ENCODE assay signal across 9 cellular contexts in genomic region chr20:329851-330232, GRCh38. TPM values are rescaled to one million over a fixed set of nuclear protein-coding genes. Genes with fewer than 3 reads are reported as not detected.
DNase-seq lines count a peak whose midpoint lies in the region; ATAC-seq and TF ChIP-seq lines count a peak whose summit lies in the region.
"Had no signal": no experiment of that assay in that cellular context is flagged by ENCODE, and none has a peak within 500 bp of the region (broad histone marks: within the 10 kb centered on the region; RNA-seq: fewer than 3 reads in every experiment).

No MANE protein-coding gene starts in this region.

- no peaks in the 10 kb centered on the region for H3K9me3 Mint-ChIP-seq in endothelial cell (ENCODE audit: unreplicated experiment)

- peaks cover 56% of the 10 kb centered on the region for H4K20me1 ChIP-seq in smooth muscle cell (ENCODE audit: low read depth)

- no peak overlapping the region for H2AFZ ChIP-seq in smooth muscle cell (ENCODE audit: low read depth)

- H3K27ac ChIP-seq in smooth muscle cell (ENCODE audit: low read depth), result peak overlapping the region; percentile 51

- peaks cover 28% of the 10 kb centered on the region for H3K79me2 ChIP-seq in smooth muscle cell (ENCODE audit: low read depth)

- no peak overlapping the region for H3K9ac ChIP-seq in smooth muscle cell (ENCODE audit: low read depth)

- H3K27ac Mint-ChIP-seq in endothelial cell (ENCODE audit: unreplicated experiment), result no peak overlapping the region

- no peak for ATAC-seq in GM21423 (IDR thresholded peaks at IDR 0.05; ENCODE audit: unreplicated experiment)
- no peak for ATAC-seq in GM21528 (IDR thresholded peaks at IDR 0.05; ENCODE audit: low FRiP score, unreplicated experiment)

- DNase-seq in NCI-H1417 (lab: John Stamatoyannopoulos, UW) (peak in 2 of 3 experiments; percentile 43 to 75), NCI-H1417 treated with DMSO at 0.1 percent for 48 hours (lab: John Stamatoyannopoulos, UW) (no peak), NCI-H748 (lab: John Stamatoyannopoulos, UW; ENCODE audit: unreplicated experiment) (peak; percentile 74), endothelial cell (ENCODE audit: low spot score) (no peak), smooth muscle cell (lab: John Stamatoyannopoulos, UW; ENCODE audit: unreplicated experiment) (no peak), DMS79 treated with DMSO at 0.1 percent for 48 hours (lab: John Stamatoyannopoulos, UW) (no peak)

- peaks cover 25% of the 10 kb centered on the region for H3K4me1 ChIP-seq in smooth muscle cell (ENCODE audit: low read depth)

- 94% methylated on average over 4 of the region's 4 CpGs for WGBS in smooth muscle cell (ENCODE audit: low lambda C conversion rate)

- H3K4me2 ChIP-seq in smooth muscle cell, result peak overlapping the region; percentile 43

- no peak overlapping the region for H3K4me3 ChIP-seq in smooth muscle cell
- H3K4me3 ChIP-seq: prostate gland had no signal

- no peaks in the 10 kb centered on the region for H3K27me3 ChIP-seq in smooth muscle cell (ENCODE audit: low read depth)

- peaks cover 16% of the 10 kb centered on the region for H3K36me3 Mint-ChIP-seq in endothelial cell (ENCODE audit: low read depth, unreplicated experiment)

- no peak for TF ChIP-seq CTCF in endothelial cell (IDR thresholded peaks at IDR 0.05; ENCODE audit: unreplicated experiment)
- no peak for TF ChIP-seq CTCF in smooth muscle cell (IDR thresholded peaks at IDR 0.05; ENCODE audit: borderline replicate concordance, insufficient read depth, poor library complexity, severe bottlenecking)

- H3K36me3 ChIP-seq in smooth muscle cell (ENCODE audit: low read depth), result no peaks in the 10 kb centered on the region
- H3K36me3 ChIP-seq: prostate gland had no signal

- H3K4me3 Mint-ChIP-seq in endothelial cell (ENCODE audit: unreplicated experiment), result peak overlapping the region; percentile 56

- peaks cover 5% of the 10 kb centered on the region for H3K27me3 Mint-ChIP-seq in endothelial cell (ENCODE audit: unreplicated experiment)

- H3F3A ChIP-seq in smooth muscle cell (ENCODE audit: low read depth), result peaks cover 25% of the 10 kb centered on the region

- H3K9me3 ChIP-seq in smooth muscle cell (replicated peaks; ENCODE audit: low read depth), result no peaks in the 10 kb centered on the region
- H3K9me3 ChIP-seq: prostate gland had no signal

- H3K4me1 Mint-ChIP-seq in endothelial cell (ENCODE audit: unreplicated experiment), result peaks cover 31% of the 10 kb centered on the region

RNA-seq across cellular contexts. Expression of gene SOX12, which starts 4.5 kb away (rescaled TPM):
- 64.7 TPM for total RNA-seq in endothelial cell (ENCODE audit: unreplicated experiment)
- total RNA-seq in smooth muscle cell, result 3.3 and 7.1 TPM in 2 replicates
- 16.6 and 17.7 TPM in 2 replicates for polyA plus RNA-seq in smooth muscle cell

RNA-seq across cellular contexts. Expression of gene NRSN2, which starts 17.1 kb away (rescaled TPM):
- total RNA-seq in endothelial cell (ENCODE audit: unreplicated experiment), result 43.2 TPM
- 31.5 and 50.1 TPM in 2 replicates for total RNA-seq in smooth muscle cell
- 99.1 and 107 TPM in 2 replicates for polyA plus RNA-seq in smooth muscle cell

RNA-seq across cellular contexts. Expression of gene ZCCHC3, which starts 32.5 kb away (rescaled TPM):
- 40.0 TPM for total RNA-seq in endothelial cell (ENCODE audit: unreplicated experiment)
- total RNA-seq in smooth muscle cell, result 25.9 and 27.7 TPM in 2 replicates
- 26.2 and 32.4 TPM in 2 replicates for polyA plus RNA-seq in smooth muscle cell

RNA-seq across cellular contexts. Expression of gene C20orf96, which starts 39.3 kb away (rescaled TPM):
- 27.5 TPM for total RNA-seq in endothelial cell (ENCODE audit: unreplicated experiment)
- 2.8 and 9.2 TPM in 2 replicates for total RNA-seq in smooth muscle cell
- polyA plus RNA-seq in smooth muscle cell, result 11.2 and 11.7 TPM in 2 replicates

RNA-seq across cellular contexts. Expression of gene TRIB3, which starts 50.7 kb away (rescaled TPM):
- 24.2 TPM for total RNA-seq in endothelial cell (ENCODE audit: unreplicated experiment)
- 18.6 and 21.2 TPM in 2 replicates for total RNA-seq in smooth muscle cell
- polyA plus RNA-seq in smooth muscle cell, result 25.7 TPM in 2 replicates

Comparison
In these comparisons a context has a peak if more than half of its experiments do, and no peak if none do; other contexts are left out.
1. DNase-seq: peak in NCI-H1417 (2 of 3) and NCI-H748 (single experiment); none in NCI-H1417 treated with DMSO at 0.1 percent for 48 hours (single experiment), endothelial cell (single experiment), smooth muscle cell (single experiment) and DMS79 treated with DMSO at 0.1 percent for 48 hours (single experiment).